Comparison of ENCODE assay signal across 25 cellular contexts in the genomic region with DNA sequence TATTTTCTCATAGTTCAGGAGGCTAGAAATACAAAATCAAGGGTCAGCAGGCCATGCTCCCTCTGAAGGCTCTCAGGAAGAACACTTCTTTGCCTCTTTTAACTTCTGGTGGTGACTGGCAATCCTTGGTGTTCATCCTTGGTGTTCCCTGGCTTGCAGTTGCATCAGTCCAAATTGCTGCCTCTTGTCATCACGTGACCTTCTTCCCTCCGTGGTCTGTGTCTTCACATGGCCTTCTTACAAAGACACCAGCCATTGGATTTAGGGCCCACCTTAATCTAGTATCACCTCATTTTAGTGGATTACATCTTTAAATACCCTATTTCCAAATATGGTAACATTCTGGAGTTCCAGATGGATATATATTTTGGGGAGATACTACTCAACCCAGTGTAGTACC. TPM values are rescaled to one million over a fixed set of nuclear protein-coding genes. Genes with fewer than 3 reads are reported as not detected.
A peak's percentile ranks its signal among the peaks of the same experiment; 100 is the strongest.
DNase-seq lines count a peak whose midpoint lies in the region; ATAC-seq, FAIRE-seq and TF ChIP-seq lines count a peak whose summit lies in the region.
"Had no signal": no experiment of that assay in that cellular context is flagged by ENCODE, and none has a peak within 500 bp of the region (broad histone marks: within the 10 kb centered on the region; RNA-seq: fewer than 3 reads in every experiment).

No MANE protein-coding gene starts in this region.

- H2AFZ ChIP-seq in HepG2 (ENCODE audit: low read length) (no peak overlapping the region), mesenchymal stem cell (ENCODE audit: low read depth, low read length) (no peak overlapping the region)

- H3K9me3 ChIP-seq in HepG2 (ENCODE audit: low read length), result no peaks in the 10 kb centered on the region
- H3K9me3 ChIP-seq in right lobe of liver, result no peaks in the 10 kb centered on the region
- H3K9me3 ChIP-seq in right cardiac atrium (ENCODE audit: control insufficient read depth, low read length), result no peaks in the 10 kb centered on the region
- H3K9me3 ChIP-seq in mesenchymal stem cell (ENCODE audit: control insufficient read depth, low read length), result no peaks in the 10 kb centered on the region
- H3K9me3 ChIP-seq: BE2C; BLaER1 treated with 17β-estradiol and CSF1 and Interleukin-3, amounts not matched to agents 10 nM and 100 nM had no signal

- H2BK120ac ChIP-seq in mesenchymal stem cell (ENCODE audit: low read depth, low read length), result no peak overlapping the region

- no peak overlapping the region for H4K91ac ChIP-seq in mesenchymal stem cell (ENCODE audit: low read length)

- peaks cover 4% of the 10 kb centered on the region; the same call in 1 of the 2 replicates for H3K9me3 Mint-ChIP-seq in WTC11
- H3K9me3 Mint-ChIP-seq: CD14-positive monocyte; CD4-positive, alpha-beta T cell had no signal

- no peak overlapping the region for H2BK12ac ChIP-seq in mesenchymal stem cell (ENCODE audit: low read length in 2 of 2)

- intact Hi-C loops in HepG2 (cut with micrococcal nuclease; ENCODE audit: unreplicated experiment) (no loop called here), right lobe of liver (cut with DNase I) (no loop called here), right cardiac atrium (cut with DNase I) (no loop called here)

- no peak overlapping the region for H3K9ac ChIP-seq in HepG2 (ENCODE audit: insufficient read depth, low read depth, low read length)
- no peak overlapping the region for H3K9ac ChIP-seq in mesenchymal stem cell (ENCODE audit: low read length)
- H3K9ac ChIP-seq: BLaER1 treated with 17β-estradiol and CSF1 and Interleukin-3, amounts not matched to agents 10 nM and 100 nM had no signal

- H3K23ac ChIP-seq in mesenchymal stem cell (ENCODE audit: low read length in 2 of 2), result no peak overlapping the region

- TF ChIP-seq POLR2A in HepG2 (IDR thresholded peaks at IDR 0.05; ENCODE audit: insufficient read depth in 1 of 2, low read depth in 2 of 2, low read length in 2 of 2) (no peak), right lobe of liver (IDR thresholded peaks at IDR 0.05) (no peak)

- no peak for TF ChIP-seq RAD21 in HepG2 (CRISPR knock-in tag; IDR thresholded peaks at IDR 0.05)

- no peak overlapping the region for H3K4me3 Mint-ChIP-seq in WTC11
- H3K4me3 Mint-ChIP-seq: CD14-positive monocyte; CD4-positive, alpha-beta T cell; CD8-positive, alpha-beta memory T cell had no signal

- H3K27ac Mint-ChIP-seq in WTC11, result no peak overlapping the region
- H3K27ac Mint-ChIP-seq: CD4-positive, alpha-beta T cell; CD8-positive, alpha-beta memory T cell had no signal

- no peak overlapping the region for H4K8ac ChIP-seq in mesenchymal stem cell (ENCODE audit: low read length)

- no TSS peak for BruUV-seq in HepG2 (replicated peaks; lab: Mats Ljungman, UMichigan)

- no peaks in the 10 kb centered on the region for H3K79me2 ChIP-seq in HepG2 (ENCODE audit: insufficient read depth, low read length)

- no peak overlapping the region for H2BK15ac ChIP-seq in mesenchymal stem cell (ENCODE audit: low read depth, poor library complexity, severe bottlenecking)

- peaks cover 12% of the 10 kb centered on the region for H3K4me1 Mint-ChIP-seq in WTC11
- H3K4me1 Mint-ChIP-seq: CD14-positive monocyte; CD8-positive, alpha-beta memory T cell had no signal

- TF ChIP-seq CTCF in HepG2 (CRISPR knock-in tag; IDR thresholded peaks at IDR 0.05), result no peak
- TF ChIP-seq CTCF in right lobe of liver (IDR thresholded peaks at IDR 0.05), result no peak
- TF ChIP-seq CTCF in WTC11 (IDR thresholded peaks at IDR 0.05), result no peak

- peaks cover 16% of the 10 kb centered on the region for H3K36me3 Mint-ChIP-seq in WTC11
- H3K36me3 Mint-ChIP-seq: CD14-positive monocyte; CD8-positive, alpha-beta memory T cell had no signal

- POLR2A ChIA-PET in HepG2 (lab: Yijun Ruan, JAX) (no interaction called here), WTC11 (lab: Charles Lee) (no interaction called here)

- TF ChIP-seq EP300 in HepG2 (IDR thresholded peaks at IDR 0.05; ENCODE audit: low read depth in 2 of 2, low read length in 2 of 2), result no peak
- no peak for TF ChIP-seq EP300 in HepG2 (CRISPR knock-in tag; IDR thresholded peaks at IDR 0.05; ENCODE audit: borderline replicate concordance)

- no peak for DNase-seq in HepG2 (ENCODE audit: low spot score)
- DNase-seq in right lobe of liver, result no peak
- DNase-seq in WTC11 (ENCODE audit: low spot score), result no peak
- DNase-seq in urothelium cell line (ENCODE audit: low spot score), result no peak
- no peak for DNase-seq in right cardiac atrium
- DNase-seq in mesenchymal stem cell, result no peak
- DNase-seq: ACHN; AML-193; BE2C; CD4-positive, alpha-beta T cell; CD8-positive, alpha-beta memory T cell; DMS 273 treated with DMSO at 0.1 percent for 48 hours; DMS79; EL; GF-D8; GOT3; HCEC 1CT had no signal

- H2AK5ac ChIP-seq in mesenchymal stem cell (ENCODE audit: low read length, severe bottlenecking), result no peak overlapping the region

- CTCF ChIA-PET in HepG2 (lab: Yijun Ruan, JAX; ENCODE audit: low intra/inter-chr PET ratio, low total read pairs) (no interaction called here), WTC11 (lab: Charles Lee) (no interaction called here)

- H3K4me2 ChIP-seq in HepG2 (ENCODE audit: low read depth, low read length), result no peak overlapping the region
- no peak overlapping the region for H3K4me2 ChIP-seq in mesenchymal stem cell (ENCODE audit: low read length, poor library complexity, severe bottlenecking)
- H3K4me2 ChIP-seq: BLaER1 treated with 17β-estradiol and CSF1 and Interleukin-3, amounts not matched to agents 10 nM and 100 nM had no signal

- H4K20me1 ChIP-seq in HepG2 (ENCODE audit: insufficient read depth, low read length), result no peaks in the 10 kb centered on the region
- H4K20me1 ChIP-seq: BLaER1 treated with 17β-estradiol and CSF1 and Interleukin-3, amounts not matched to agents 10 nM and 100 nM had no signal

- no peaks in the 10 kb centered on the region for H3K27me3 Mint-ChIP-seq in WTC11 (ENCODE audit: low read depth)

- no peak overlapping the region for H3K14ac ChIP-seq in mesenchymal stem cell (ENCODE audit: low read length in 2 of 2)

- no peak for ATAC-seq in HepG2
- ATAC-seq in right lobe of liver, result no peak
- ATAC-seq in WTC11, result no peak
- ATAC-seq in right cardiac atrium, result no peak

- no peak overlapping the region for H3K4ac ChIP-seq in mesenchymal stem cell (ENCODE audit: low read depth in 1 of 2, low read length in 2 of 2)

- H2BK5ac ChIP-seq in mesenchymal stem cell (ENCODE audit: low read depth, low read length, poor library complexity, severe bottlenecking), result no peak overlapping the region

- H3K4me1 ChIP-seq in HepG2 (ENCODE audit: insufficient read depth, low read length) (no peaks in the 10 kb centered on the region), right lobe of liver (no peaks in the 10 kb centered on the region), right cardiac atrium (ENCODE audit: control insufficient read depth, insufficient read depth, low read length) (no peaks in the 10 kb centered on the region), mesenchymal stem cell (ENCODE audit: control insufficient read depth, insufficient read depth, low read depth, low read length) (no peaks in the 10 kb centered on the region)
- H3K4me1 ChIP-seq: BE2C; BLaER1 treated with 17β-estradiol and CSF1 and Interleukin-3, amounts not matched to agents 10 nM and 100 nM had no signal

- WGBS in HepG2 (ENCODE audit: low lambda C conversion rate), result 5% methylated on average over 2 of the region's 2 CpGs
- WGBS in right lobe of liver (ENCODE audit: insufficient coverage, low coverage, low lambda C conversion rate, missing lambda C conversion rate), result 72% methylated on average over 2 of the region's 2 CpGs
- WGBS in right cardiac atrium, result 73% methylated on average over 2 of the region's 2 CpGs
- WGBS in mesenchymal stem cell, result 50% methylated on average over 1 of the region's 2 CpGs

- no peak overlapping the region for H3K18ac ChIP-seq in mesenchymal stem cell (ENCODE audit: low read depth in 1 of 2, low read length in 2 of 2)

- H3K27ac ChIP-seq in HepG2 (ENCODE audit: extremely low read length, insufficient read depth, low read length) (no peak overlapping the region), right lobe of liver (no peak overlapping the region), right cardiac atrium (ENCODE audit: low read length) (no peak overlapping the region), mesenchymal stem cell (ENCODE audit: low read length, poor library complexity, severe bottlenecking) (no peak overlapping the region)
- H3K27ac ChIP-seq: 22Rv1; BLaER1 treated with 17β-estradiol and CSF1 and Interleukin-3, amounts not matched to agents 10 nM and 100 nM had no signal

- H3K4me3 ChIP-seq in HepG2 (replicated peaks in 1 of 3; ENCODE audit: insufficient read depth in 1 of 3, low read depth in 2 of 3, low read length in 3 of 3) (no peak overlapping the region), right lobe of liver (no peak overlapping the region), right cardiac atrium (ENCODE audit: low read length) (no peak overlapping the region), mesenchymal stem cell (ENCODE audit: insufficient read depth in 1 of 2, low read depth in 1 of 2, low read length in 2 of 2) (no peak overlapping the region)
- H3K4me3 ChIP-seq: BLaER1 treated with 17β-estradiol and CSF1 and Interleukin-3, amounts not matched to agents 10 nM and 100 nM had no signal

- H3K36me3 ChIP-seq in HepG2 (replicated peaks in 1 of 2; ENCODE audit: control insufficient read depth in 1 of 2, insufficient read depth in 2 of 2, low read length in 2 of 2), result no peaks in the 10 kb centered on the region
- H3K36me3 ChIP-seq in right lobe of liver, result no peaks in the 10 kb centered on the region
- no peaks in the 10 kb centered on the region for H3K36me3 ChIP-seq in mesenchymal stem cell (ENCODE audit: control insufficient read depth in 1 of 2, insufficient read depth in 2 of 2, low read depth in 1 of 2, low read length in 2 of 2)
- H3K36me3 ChIP-seq: BE2C; BLaER1 treated with 17β-estradiol and CSF1 and Interleukin-3, amounts not matched to agents 10 nM and 100 nM had no signal

- no peaks in the 10 kb centered on the region for H3K79me1 ChIP-seq in mesenchymal stem cell (replicated peaks; ENCODE audit: low read length, poor library complexity, severe bottlenecking)

- no peaks in the 10 kb centered on the region for H3K27me3 ChIP-seq in HepG2 (ENCODE audit: control insufficient read depth in 1 of 2, insufficient read depth in 2 of 2, low read length in 2 of 2)
- no peaks in the 10 kb centered on the region for H3K27me3 ChIP-seq in right lobe of liver
- H3K27me3 ChIP-seq in right cardiac atrium (ENCODE audit: control insufficient read depth, insufficient read depth), result no peaks in the 10 kb centered on the region
- H3K27me3 ChIP-seq in mesenchymal stem cell (ENCODE audit: control insufficient read depth in 1 of 2, insufficient read depth in 1 of 2, low read length in 2 of 2), result peaks cover 0 to 11% of the 10 kb centered on the region in 2 experiments
- H3K27me3 ChIP-seq: BE2C; BLaER1 treated with 17β-estradiol and CSF1 and Interleukin-3, amounts not matched to agents 10 nM and 100 nM had no signal

- in situ Hi-C loops in HepG2 (cut with HindIII; ENCODE audit: extremely low pct_ligation_motif_present, low pct_unique_long_range_greater_than_20kb), result loop anchor here (10.0 kb wide), 1 partner anchor 278 kb away; no protein-coding TSS in a partner anchor

- no peak for FAIRE-seq in HepG2 (lab: Jason Lieb, UNC)
- peak; percentile 58 for FAIRE-seq in urothelium cell line (lab: Jason Lieb, UNC)
- FAIRE-seq: A204.1, D721Med, GM12891, GM18507, H54 had no signal

RNA-seq across cellular contexts. Expression of gene LRRC9, which starts 7.5 kb away (rescaled TPM):
- total RNA-seq in HepG2 (2016; rRNA removed; fragmentation: Illumina TruSeq; extraction: Trizol) (0.18 and 0.62 TPM in 2 replicates), right lobe of liver (under 1 TPM in 1 of 6 experiments, not detected in 5; 0.15 TPM), WTC11 (2021) (0.79 to 0.99 TPM (median 0.82 TPM) in 3 replicates), right cardiac atrium (under 1 TPM in 1 of 4 donors, not detected in 3; 0.18 TPM)
- total RNA-seq in HepG2 (2016; cell fraction: cytosol; rRNA removed; fragmentation: Illumina TruSeq; extraction: Trizol; ENCODE audit: low read depth), result not detected in 2 replicates
- total RNA-seq in HepG2 (2016; cell fraction: insoluble cytoplasmic fraction; rRNA removed; fragmentation: Illumina TruSeq; extraction: Trizol), result 0.24 and 0.42 TPM in 2 replicates
- total RNA-seq in HepG2 (2016; cell fraction: membrane; rRNA removed; fragmentation: Illumina TruSeq; extraction: Trizol), result 0.21 TPM in 1 of 2 replicates, not detected in the other
- 0.41 and 0.43 TPM in 2 replicates for total RNA-seq in HepG2 (2016; cell fraction: nucleus; rRNA removed; fragmentation: Illumina TruSeq; extraction: Trizol)
- polyA plus RNA-seq in HepG2 (2011; rRNA removed) (0.08 and 0.21 TPM in 2 replicates), right cardiac atrium (0.07 TPM)
- polyA plus RNA-seq in HepG2 (2011; cell fraction: cytosol; rRNA removed), result not detected in 2 replicates
- polyA plus RNA-seq in HepG2 (2011; cell fraction: nucleus; rRNA removed), result not detected in 2 replicates
- polyA plus RNA-seq in HepG2 (2012), result not detected in 2 replicates
- polyA plus RNA-seq in HepG2 (2016; cell fraction: cytosol; fragmentation: Illumina TruSeq; extraction: Trizol; ENCODE audit: low read depth), result not detected in 2 replicates
- 0.28 and 0.52 TPM in 2 replicates for polyA plus RNA-seq in HepG2 (2016; cell fraction: insoluble cytoplasmic fraction; fragmentation: Illumina TruSeq; extraction: Trizol; ENCODE audit: low read depth)
- not detected in 2 replicates for polyA plus RNA-seq in HepG2 (2016; cell fraction: membrane; fragmentation: Illumina TruSeq; extraction: Trizol; ENCODE audit: low read depth)
- polyA plus RNA-seq in HepG2 (2016; cell fraction: nucleus; fragmentation: Illumina TruSeq; extraction: Trizol; ENCODE audit: insufficient read depth, low read depth), result 0.21 TPM in 1 of 2 replicates, not detected in the other
- polyA minus RNA-seq in HepG2 (2011; rRNA and poly(A)+ RNA removed; ENCODE audit: low replicate concordance), result not detected in 2 replicates
- polyA minus RNA-seq in HepG2 (2011; cell fraction: cytosol; rRNA and poly(A)+ RNA removed), result not detected in 2 replicates
- 0.64 and 1.6 TPM in 2 replicates for polyA minus RNA-seq in HepG2 (2011; cell fraction: nucleus; rRNA and poly(A)+ RNA removed)
- polyA plus RNA-seq in mesenchymal stem cell (2013, experiment 1 of 2), result not detected
- not detected for polyA plus RNA-seq in mesenchymal stem cell (2013, experiment 2 of 2)
- total RNA-seq: CD4-positive, alpha-beta T cell; CD8-positive, alpha-beta memory T cell had no signal
- polyA plus RNA-seq: CD14-positive monocyte; CD8-positive, alpha-beta memory T cell had no signal

RNA-seq across cellular contexts. Expression of gene RTN1, which starts 41.9 kb away (rescaled TPM):
- total RNA-seq in HepG2 (2016; rRNA removed; fragmentation: Illumina TruSeq; extraction: Trizol), result 0.04 and 0.20 TPM in 2 replicates
- total RNA-seq in HepG2 (2016; cell fraction: cytosol; rRNA removed; fragmentation: Illumina TruSeq; extraction: Trizol; ENCODE audit: low read depth), result 0.09 TPM in 1 of 2 replicates, not detected in the other
- total RNA-seq in HepG2 (2016; cell fraction: insoluble cytoplasmic fraction; rRNA removed; fragmentation: Illumina TruSeq; extraction: Trizol), result 0.06 TPM in 1 of 2 replicates, not detected in the other
- 0.06 and 0.10 TPM in 2 replicates for total RNA-seq in HepG2 (2016; cell fraction: membrane; rRNA removed; fragmentation: Illumina TruSeq; extraction: Trizol)
- total RNA-seq in HepG2 (2016; cell fraction: nucleus; rRNA removed; fragmentation: Illumina TruSeq; extraction: Trizol), result 0.19 TPM in 1 of 2 replicates, not detected in the other
- 0.18 and 0.21 TPM in 2 replicates for polyA plus RNA-seq in HepG2 (2011; rRNA removed)
- 0.07 and 0.10 TPM in 2 replicates for polyA plus RNA-seq in HepG2 (2011; cell fraction: cytosol; rRNA removed)
- 0.16 and 0.32 TPM in 2 replicates for polyA plus RNA-seq in HepG2 (2011; cell fraction: nucleus; rRNA removed)
- not detected in 2 replicates for polyA plus RNA-seq in HepG2 (2012)
- not detected in 2 replicates for polyA plus RNA-seq in HepG2 (2016; cell fraction: cytosol; fragmentation: Illumina TruSeq; extraction: Trizol; ENCODE audit: low read depth)
- not detected in 2 replicates for polyA plus RNA-seq in HepG2 (2016; cell fraction: insoluble cytoplasmic fraction; fragmentation: Illumina TruSeq; extraction: Trizol; ENCODE audit: low read depth)
- polyA plus RNA-seq in HepG2 (2016; cell fraction: membrane; fragmentation: Illumina TruSeq; extraction: Trizol; ENCODE audit: low read depth), result not detected in 2 replicates
- polyA plus RNA-seq in HepG2 (2016; cell fraction: nucleus; fragmentation: Illumina TruSeq; extraction: Trizol; ENCODE audit: insufficient read depth, low read depth), result 0.19 and 0.32 TPM in 2 replicates
- not detected in 2 replicates for polyA minus RNA-seq in HepG2 (2011; rRNA and poly(A)+ RNA removed; ENCODE audit: low replicate concordance)
- polyA minus RNA-seq in HepG2 (2011; cell fraction: cytosol; rRNA and poly(A)+ RNA removed), result not detected in 2 replicates
- not detected in 2 replicates for polyA minus RNA-seq in HepG2 (2011; cell fraction: nucleus; rRNA and poly(A)+ RNA removed)
- total RNA-seq in right lobe of liver, result 1 to 10 TPM in 2 of 6 experiments, under 1 TPM in 4; 0.37 to 1.9 (median 0.53) TPM
- total RNA-seq in WTC11 (2021), result 1.1 to 2.8 TPM (median 1.5 TPM) in 3 replicates
- 1 to 10 TPM; 2.8 to 3.2 (median 3.0) TPM for total RNA-seq in right cardiac atrium
- polyA plus RNA-seq in right cardiac atrium, result 1.1 TPM
- polyA plus RNA-seq in mesenchymal stem cell (2013, experiment 1 of 2), result 0.03 TPM
- 0.07 TPM for polyA plus RNA-seq in mesenchymal stem cell (2013, experiment 2 of 2)
- polyA plus RNA-seq: CD8-positive, alpha-beta memory T cell had no signal
